In genomic region chr14:24366375-24366663, GRCh38 we compare ENCODE assay signal across 1 cellular context.
TF ChIP-seq lines count a peak whose summit lies in the region.

No MANE protein-coding gene starts in this region.

TF ChIP-seq in SK-N-SH treated with all-trans-retinoic acid at 6 μM for 48 hours, 23 proteins besides CTCF, POLR2A, EP300 and RAD21 (continued from another document):
- TF ChIP-seq ESRRG (CRISPR knock-in tag; IDR thresholded peaks at IDR 0.05), result no peak
- TF ChIP-seq GLIS3 (CRISPR knock-in tag; IDR thresholded peaks at IDR 0.05), result no peak
- TF ChIP-seq RARB (CRISPR knock-in tag; IDR thresholded peaks at IDR 0.05), result no peak
